8 cellular contexts compared by ENCODE assay signal in the genomic region with DNA sequence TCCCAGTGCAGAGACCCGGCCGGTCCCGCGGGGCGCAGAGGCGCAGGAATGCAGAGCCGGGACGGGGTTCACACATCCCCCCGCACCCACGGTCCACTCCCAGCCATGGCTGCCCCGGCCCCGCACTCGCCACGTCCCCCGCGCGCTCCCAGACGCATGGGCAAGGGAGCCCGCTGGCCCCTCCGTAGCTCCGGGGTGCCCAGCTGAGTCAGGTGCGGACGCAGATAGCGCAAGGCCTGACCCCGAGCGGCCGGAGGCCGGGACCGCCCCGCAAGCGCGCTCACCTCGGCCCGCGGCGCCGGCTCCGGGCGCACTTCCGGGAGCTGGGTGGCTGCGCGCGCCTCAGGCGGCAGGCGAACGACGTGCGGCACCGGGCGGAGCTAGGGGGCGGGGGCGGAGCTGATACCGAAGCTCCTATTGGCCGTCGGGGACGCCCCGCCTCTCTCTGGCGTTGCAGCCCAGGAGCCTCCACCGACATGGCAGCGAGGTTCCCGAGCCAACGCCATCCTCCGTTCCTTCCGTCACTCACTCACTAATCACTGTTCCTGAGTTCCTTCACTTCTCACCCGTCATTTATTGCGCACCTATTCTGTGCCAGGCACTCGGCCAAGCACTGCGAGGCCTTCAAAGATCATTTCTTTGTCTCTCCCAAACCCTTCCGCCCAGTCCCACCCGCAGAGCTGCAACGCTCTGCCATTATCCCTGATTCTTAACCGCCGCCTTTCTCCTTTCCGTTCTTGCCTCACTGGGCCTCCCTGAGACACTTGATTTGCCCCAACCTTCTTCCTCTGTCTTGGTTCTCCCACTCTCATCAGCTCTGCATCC. TPM values are rescaled to one million over a fixed set of nuclear protein-coding genes. Genes with fewer than 3 reads are reported as not detected.
A peak's percentile ranks its signal among the peaks of the same experiment; 100 is the strongest.
DNase-seq lines count a peak whose midpoint lies in the region; ATAC-seq and TF ChIP-seq lines count a peak whose summit lies in the region.

A gene with protein sequence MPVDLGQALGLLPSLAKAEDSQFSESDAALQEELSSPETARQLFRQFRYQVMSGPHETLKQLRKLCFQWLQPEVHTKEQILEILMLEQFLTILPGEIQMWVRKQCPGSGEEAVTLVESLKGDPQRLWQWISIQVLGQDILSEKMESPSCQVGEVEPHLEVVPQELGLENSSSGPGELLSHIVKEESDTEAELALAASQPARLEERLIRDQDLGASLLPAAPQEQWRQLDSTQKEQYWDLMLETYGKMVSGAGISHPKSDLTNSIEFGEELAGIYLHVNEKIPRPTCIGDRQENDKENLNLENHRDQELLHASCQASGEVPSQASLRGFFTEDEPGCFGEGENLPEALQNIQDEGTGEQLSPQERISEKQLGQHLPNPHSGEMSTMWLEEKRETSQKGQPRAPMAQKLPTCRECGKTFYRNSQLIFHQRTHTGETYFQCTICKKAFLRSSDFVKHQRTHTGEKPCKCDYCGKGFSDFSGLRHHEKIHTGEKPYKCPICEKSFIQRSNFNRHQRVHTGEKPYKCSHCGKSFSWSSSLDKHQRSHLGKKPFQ (minus strand): TSS at position 329 of the 825 bp plus-strand sequence. CDS start 4,646 bp downstream, outside the sequence.

- TF ChIP-seq POLR2A in heart left ventricle (IDR thresholded peaks at IDR 0.05) (peak; percentile 55 to 98), upper lobe of left lung (IDR thresholded peaks at IDR 0.05) (peak; percentile 34 to 99 (median 98))

- ATAC-seq in HG02759 (IDR thresholded peaks at IDR 0.05; ENCODE audit: unreplicated experiment) (peak; percentile 96), heart left ventricle (peak; percentile 99 to 100 (median 100)), upper lobe of left lung (ENCODE audit: low FRiP score in 2 of 2) (peak; percentile 100)

- H3K9me3 ChIP-seq in adipocyte (ENCODE audit: control insufficient read depth, low read length) (no peaks in the 10 kb centered on the region), heart left ventricle (no peaks in the 10 kb centered on the region), upper lobe of left lung (no peaks in the 10 kb centered on the region)

- TF ChIP-seq CTCF in GM12875 (IDR thresholded peaks at IDR 0.05; ENCODE audit: borderline replicate concordance, insufficient read depth, low read depth, low read length) (no peak), heart left ventricle (IDR thresholded peaks at IDR 0.05) (peak in 4 of 12 donors; percentile 13 to 32 (median 24)), upper lobe of left lung (IDR thresholded peaks at IDR 0.05) (peak in 5 of 6 experiments; percentile 6 to 43 (median 25))

- no peak for TF ChIP-seq EP300 in upper lobe of left lung (IDR thresholded peaks at IDR 0.05)

- H3K36me3 ChIP-seq in adipocyte (ENCODE audit: control insufficient read depth, insufficient read depth, low read length, severe bottlenecking): peaks cover 4% of the 10 kb centered on the region
- peaks cover 0 to 8% (median 3%) of the 10 kb centered on the region in 9 donors for H3K36me3 ChIP-seq in heart left ventricle
- H3K36me3 ChIP-seq in upper lobe of left lung: peaks cover 0 to 6% (median under 1%) of the 10 kb centered on the region in 4 donors

- peak within 1 kb of the TSS; percentile 51 to 96 (median 90) for H3K27ac ChIP-seq in heart left ventricle
- peak within 1 kb of the TSS; percentile 93 to 98 (median 94) for H3K27ac ChIP-seq in upper lobe of left lung

- 1% methylated on average over 56 to 74 of the region's 74 CpGs for WGBS in heart left ventricle, 4 donors
- 0 to 2% methylated on average over 17 to 29 of the region's 74 CpGs for WGBS in upper lobe of left lung, 2 donors

- DNase-seq in NCI-H128 (lab: John Stamatoyannopoulos, UW; ENCODE audit: unreplicated experiment): peak; percentile 56
- peak; percentile 75 to 88 for DNase-seq in SW 1271 (lab: John Stamatoyannopoulos, UW)
- peak; percentile 98 for DNase-seq in adipocyte (ENCODE audit: low read depth)
- peak; percentile 97 to 99 (median 98) for DNase-seq in heart left ventricle
- DNase-seq in posterior vena cava (ENCODE audit: low spot score): peak; percentile 99
- peak; percentile 98 to 100 for DNase-seq in upper lobe of left lung

- peak within 1 kb of the TSS; percentile 97 for H3K9ac ChIP-seq in adipocyte (ENCODE audit: low read length)

- no peaks in the 10 kb centered on the region for H3K27me3 ChIP-seq in adipocyte (replicated peaks; ENCODE audit: control insufficient read depth, insufficient read depth, low read length)
- H3K27me3 ChIP-seq in heart left ventricle: no peaks in the 10 kb centered on the region
- H3K27me3 ChIP-seq in upper lobe of left lung: no peaks in the 10 kb centered on the region

- intact Hi-C loops in heart left ventricle (cut with DNase I) (loop anchor here in 2 of 10 donors (1.0 to 2.0 kb wide), 2 partner anchors 23 kb away; a partner anchor contains a TSS), posterior vena cava (cut with DNase I) (no loop called here)

- H3K4me1 ChIP-seq in adipocyte (ENCODE audit: control insufficient read depth, insufficient read depth, low read length): peaks cover 8% of the 10 kb centered on the region
- peaks cover 0 to 19% (median 9%) of the 10 kb centered on the region in 12 donors for H3K4me1 ChIP-seq in heart left ventricle
- H3K4me1 ChIP-seq in upper lobe of left lung: peaks cover 9 to 12% (median 11%) of the 10 kb centered on the region in 4 donors

- peak within 1 kb of the TSS; percentile 67 for H3K4me3 ChIP-seq in GM12875 (ENCODE audit: low read depth, low read length)
- H3K4me3 ChIP-seq in adipocyte (ENCODE audit: low read length): peak within 1 kb of the TSS; percentile 94
- H3K4me3 ChIP-seq in heart left ventricle: peak within 1 kb of the TSS; percentile 63 to 97 (median 89)
- peak within 1 kb of the TSS; percentile 64 to 93 (median 77) for H3K4me3 ChIP-seq in upper lobe of left lung

RNA-seq across cellular contexts. Expression of the gene that starts here (rescaled TPM):
- total RNA-seq in heart left ventricle: 1 to 10 TPM; 3.8 to 5.6 (median 4.4) TPM
- 1 to 10 TPM; 3.2 to 3.6 TPM for polyA plus RNA-seq in heart left ventricle
- 1 to 10 TPM; 6.5 TPM for total RNA-seq in posterior vena cava
- total RNA-seq in upper lobe of left lung: 10 to 100 TPM in 1 of 6 donors, 1 to 10 TPM in 5; 5.4 to 13.6 (median 5.8) TPM

Comparison
In these comparisons a context has a peak if more than half of its experiments do, and no peak if none do; other contexts are left out.
1. Peak in every context shown above with its lines: DNase-seq, ATAC-seq, H3K4me3 ChIP-seq and H3K27ac ChIP-seq.